Comparison of ENCODE assay signal across 11 cellular contexts in the genomic region with DNA sequence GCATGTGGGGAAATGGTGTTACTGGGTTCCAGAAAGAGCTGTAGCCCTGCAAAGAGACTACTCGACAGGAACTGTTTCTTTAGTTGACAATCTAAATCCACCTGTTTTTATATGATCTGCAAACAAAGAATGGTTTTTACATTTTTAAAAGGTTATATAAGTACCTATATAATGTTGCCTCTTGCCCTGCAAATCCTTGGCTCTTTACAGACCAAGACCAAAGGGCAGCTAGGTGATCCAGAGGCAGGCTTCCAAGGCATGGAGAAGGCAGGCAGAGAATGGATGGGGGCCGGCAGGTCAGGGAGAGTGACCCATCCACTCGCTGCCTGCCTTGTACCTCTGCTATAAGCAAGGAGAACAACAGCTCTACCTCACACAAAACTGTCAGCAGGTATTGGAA.
DNase-seq lines count a peak whose midpoint lies in the region; ATAC-seq and TF ChIP-seq lines count a peak whose summit lies in the region.
"Had no signal": no experiment of that assay in that cellular context is flagged by ENCODE, and none has a peak within 500 bp of the region (broad histone marks: within the 10 kb centered on the region; RNA-seq: fewer than 3 reads in every experiment).

No MANE protein-coding gene starts in this region.

- in situ Hi-C loops in IMR-90 (cut with MboI; ENCODE audit: low sequenced_read_pairs) (no loop called here), transverse colon (cut with MboI; ENCODE audit: low pct_ligation_motif_present in 1 of 4, low pct_unique_long_range_greater_than_20kb in 1 of 4, low sequenced_read_pairs in 3 of 4) (no loop called here)

- POLR2A ChIA-PET in IMR-90 (lab: Charles Lee; ENCODE audit: unreplicated experiment) = no interaction called here

- no CpG with 5 or more reads among the region's 3 CpGs for WGBS in IMR-90 (ENCODE audit: extremely low coverage in 2 of 2, insufficient read length in 1 of 2), 2 experiments
- WGBS in mesenchymal stem cell = 100% methylated on average over 2 of the region's 3 CpGs
- no CpG with 5 or more reads among the region's 3 CpGs for WGBS in trophoblast cell (ENCODE audit: extremely low coverage, insufficient coverage, insufficient read length)
- WGBS in transverse colon (ENCODE audit: low coverage in 1 of 2), 2 donors = 50 to 59% methylated on average over 1 to 3 of the region's 3 CpGs
- no CpG with 5 or more reads among the region's 3 CpGs for WGBS in mesendoderm (ENCODE audit: extremely low coverage, insufficient coverage, low lambda C conversion rate)

- CTCF ChIA-PET in IMR-90 (lab: Yijun Ruan, JAX) = no interaction called here

- no peak overlapping the region for H2AK5ac ChIP-seq in IMR-90 (ENCODE audit: low read depth, low read length)
- peak overlapping the region; percentile 72 for H2AK5ac ChIP-seq in mesenchymal stem cell (ENCODE audit: low read length, severe bottlenecking)
- H2AK5ac ChIP-seq in trophoblast cell (ENCODE audit: low read length) = no peak overlapping the region
- no peak overlapping the region for H2AK5ac ChIP-seq in mesendoderm (ENCODE audit: low read length)

- TF ChIP-seq EP300 in transverse colon (IDR thresholded peaks at IDR 0.05; ENCODE audit: low read depth) = no peak

- 0 out of 4 replicates have a peak overlapping the region, but pooled peaks of 1 of the 2 experiments have one; percentile 17 for H4K8ac ChIP-seq in IMR-90 (ENCODE audit: low read depth in 2 of 2, low read length in 2 of 2)
- peak overlapping the region; percentile 83 for H4K8ac ChIP-seq in mesenchymal stem cell (ENCODE audit: low read length)
- H4K8ac ChIP-seq in trophoblast cell (ENCODE audit: low read depth, low read length) = no peak overlapping the region
- H4K8ac ChIP-seq in mesendoderm (ENCODE audit: low read depth, low read length) = no peak overlapping the region

- H3K14ac ChIP-seq in IMR-90 (replicated peaks; ENCODE audit: low read depth, low read length) (no peak overlapping the region), mesenchymal stem cell (ENCODE audit: low read length in 2 of 2) (no peak overlapping the region), trophoblast cell (ENCODE audit: low read length) (no peak overlapping the region)

- no peak overlapping the region for H4K12ac ChIP-seq in trophoblast cell (ENCODE audit: low read depth, low read length)

- no peak overlapping the region for H2AK9ac ChIP-seq in IMR-90 (replicated peaks; ENCODE audit: low read depth, low read length, poor library complexity)

- BruUV-seq in IMR-90 (replicated peaks; lab: Mats Ljungman, UMichigan) = no TSS peak

- H4K20me1 ChIP-seq in IMR-90 (ENCODE audit: insufficient read depth, low read length) (no peaks in the 10 kb centered on the region), Karpas-422 (ENCODE audit: insufficient read depth, low read depth, low read length) (no peaks in the 10 kb centered on the region)
- H4K20me1 ChIP-seq: BLaER1 had no signal

- no peak overlapping the region for H2BK5ac ChIP-seq in IMR-90 (ENCODE audit: low read depth, low read length, poor library complexity, severe bottlenecking)
- no peak overlapping the region for H2BK5ac ChIP-seq in mesenchymal stem cell (ENCODE audit: low read depth, low read length, poor library complexity, severe bottlenecking)
- no peak overlapping the region for H2BK5ac ChIP-seq in trophoblast cell (ENCODE audit: low read depth, low read length, poor library complexity)
- no peak overlapping the region for H2BK5ac ChIP-seq in mesendoderm (ENCODE audit: low read length)

- intact Hi-C loops in IMR-90 (cut with micrococcal nuclease) (no loop called here), transverse colon (cut with DNase I; ENCODE audit: low total_unique reads) (no loop called here)

- peak overlapping the region; percentile 19; the same call in 1 of the 2 replicates for H4K91ac ChIP-seq in IMR-90 (ENCODE audit: insufficient read depth, low read depth, low read length)
- H4K91ac ChIP-seq in mesenchymal stem cell (ENCODE audit: low read length) = peak overlapping the region; percentile 74
- H4K91ac ChIP-seq in trophoblast cell (ENCODE audit: low read depth, low read length) = no peak overlapping the region

- H3K9ac ChIP-seq in IMR-90 (ENCODE audit: low read depth, low read length) = no peak overlapping the region
- no peak overlapping the region for H3K9ac ChIP-seq in mesenchymal stem cell (ENCODE audit: low read length)
- no peak overlapping the region for H3K9ac ChIP-seq in trophoblast cell (ENCODE audit: low read length)
- H3K9ac ChIP-seq in mesendoderm (ENCODE audit: low read length) = no peak overlapping the region
- H3K9ac ChIP-seq in Karpas-422 (ENCODE audit: low read length) = no peak overlapping the region
- H3K9ac ChIP-seq: BLaER1 had no signal

- dilution Hi-C loops in IMR-90 (cut with HindIII; ENCODE audit: low sequenced_read_pairs, unreplicated experiment) = no loop called here

- H3K79me2 ChIP-seq in trophoblast cell (ENCODE audit: control insufficient read depth, insufficient read depth, low read length, poor library complexity) (no peaks in the 10 kb centered on the region), mesendoderm (ENCODE audit: control insufficient read depth, insufficient read depth, low read length) (no peaks in the 10 kb centered on the region), Karpas-422 (ENCODE audit: low read length) (no peaks in the 10 kb centered on the region)

- H3K27me3 ChIP-seq in IMR-90 (ENCODE audit: control insufficient read depth, insufficient read depth, low read length) (no peaks in the 10 kb centered on the region), mesenchymal stem cell (ENCODE audit: control insufficient read depth in 1 of 2, insufficient read depth in 1 of 2, low read length in 2 of 2) (no peaks in the 10 kb centered on the region), trophoblast cell (ENCODE audit: insufficient read depth, low read length) (no peaks in the 10 kb centered on the region), transverse colon (no peaks in the 10 kb centered on the region), mesendoderm (ENCODE audit: insufficient read depth, low read length, poor library complexity) (peaks cover 2% of the 10 kb centered on the region), Karpas-422 (ENCODE audit: low read length) (no peaks in the 10 kb centered on the region)
- H3K27me3 ChIP-seq: BLaER1 had no signal

- H3K9me3 ChIP-seq in IMR-90 (ENCODE audit: control insufficient read depth, insufficient read depth, low read length) (no peaks in the 10 kb centered on the region), mesenchymal stem cell (ENCODE audit: control insufficient read depth, low read length) (no peaks in the 10 kb centered on the region), trophoblast cell (ENCODE audit: insufficient read depth, low read depth, low read length) (no peaks in the 10 kb centered on the region), transverse colon (no peaks in the 10 kb centered on the region), Karpas-422 (ENCODE audit: low read length) (no peaks in the 10 kb centered on the region)
- H3K9me3 ChIP-seq: BLaER1, HAP-1 had no signal

- H3K23ac ChIP-seq in IMR-90 (ENCODE audit: low read depth, low read length) = no peak overlapping the region
- H3K23ac ChIP-seq in mesenchymal stem cell (ENCODE audit: low read length in 2 of 2) = peak overlapping the region in 1 of 2 experiments; percentile 23
- H3K23ac ChIP-seq in trophoblast cell (ENCODE audit: low read length) = no peak overlapping the region
- no peak overlapping the region for H3K23ac ChIP-seq in mesendoderm (ENCODE audit: low read length)

- H3K79me1 ChIP-seq in IMR-90 (ENCODE audit: low read depth in 1 of 2, low read length in 2 of 2) = peaks cover 9 to 31% of the 10 kb centered on the region in 2 experiments; a peak in 3 of 4 replicates
- peaks cover 1% of the 10 kb centered on the region for H3K79me1 ChIP-seq in mesenchymal stem cell (replicated peaks; ENCODE audit: low read length, poor library complexity, severe bottlenecking)
- H3K79me1 ChIP-seq in trophoblast cell (ENCODE audit: low read length) = peaks cover 7% of the 10 kb centered on the region
- H3K79me1 ChIP-seq in mesendoderm (ENCODE audit: low read length) = no peaks in the 10 kb centered on the region

- H3K27ac ChIP-seq in IMR-90 (ENCODE audit: insufficient read depth, low read length) (no peak overlapping the region), mesenchymal stem cell (ENCODE audit: low read length, poor library complexity, severe bottlenecking) (no peak overlapping the region), trophoblast cell (ENCODE audit: low read depth, low read length) (no peak overlapping the region), transverse colon (peak overlapping the region; percentile 1 to 44 (median 12)), mesendoderm (ENCODE audit: low read depth, low read length) (no peak overlapping the region), Karpas-422 (ENCODE audit: low read length) (no peak overlapping the region)
- H3K27ac ChIP-seq: BLaER1 had no signal

- H2BK120ac ChIP-seq in IMR-90 (ENCODE audit: low read depth, low read length) = no peak overlapping the region
- peak overlapping the region; percentile 15 for H2BK120ac ChIP-seq in mesenchymal stem cell (ENCODE audit: low read depth, low read length)
- H2BK120ac ChIP-seq in trophoblast cell (ENCODE audit: insufficient read depth, low read length, poor library complexity) = peak overlapping the region; percentile 28
- H2BK120ac ChIP-seq in mesendoderm (ENCODE audit: low read depth, low read length) = no peak overlapping the region

- H3K9me2 ChIP-seq in Karpas-422 (replicated peaks; ENCODE audit: insufficient read depth, low read length) = no peaks in the 10 kb centered on the region

- no peak for TF ChIP-seq RAD21 in IMR-90 (IDR thresholded peaks at IDR 0.05; ENCODE audit: low read length)

- H4K5ac ChIP-seq in IMR-90 (ENCODE audit: low read depth, low read length) = no peak overlapping the region; the same call in 1 of the 2 replicates
- no peak overlapping the region for H4K5ac ChIP-seq in mesendoderm (ENCODE audit: low read length)

- peaks cover 56% of the 10 kb centered on the region for H3K36me3 ChIP-seq in IMR-90 (ENCODE audit: control insufficient read depth, insufficient read depth, low read length)
- peaks cover 16 to 49% of the 10 kb centered on the region in 2 experiments for H3K36me3 ChIP-seq in mesenchymal stem cell (ENCODE audit: control insufficient read depth in 1 of 2, insufficient read depth in 2 of 2, low read depth in 1 of 2, low read length in 2 of 2)
- H3K36me3 ChIP-seq in trophoblast cell (ENCODE audit: control insufficient read depth in 1 of 2, insufficient read depth in 2 of 2, low read length in 2 of 2) = peaks cover 2 to 3% of the 10 kb centered on the region in 2 experiments
- H3K36me3 ChIP-seq in transverse colon = no peaks in the 10 kb centered on the region
- no peaks in the 10 kb centered on the region for H3K36me3 ChIP-seq in mesendoderm (ENCODE audit: control insufficient read depth, insufficient read depth, low read length)
- H3K36me3 ChIP-seq in Karpas-422 (ENCODE audit: insufficient read depth, low read length) = no peaks in the 10 kb centered on the region
- H3K36me3 ChIP-seq: BLaER1 had no signal

- H2AFZ ChIP-seq in IMR-90 (replicated peaks; ENCODE audit: low read length, poor library complexity) (no peak overlapping the region), mesenchymal stem cell (ENCODE audit: low read depth, low read length) (no peak overlapping the region), trophoblast cell (ENCODE audit: insufficient read depth, low read length, poor library complexity) (no peak overlapping the region), Karpas-422 (ENCODE audit: low read length) (no peak overlapping the region)

- H3K56ac ChIP-seq in IMR-90 (ENCODE audit: extremely low read depth, insufficient read depth, low read length) (no peak overlapping the region), mesendoderm (ENCODE audit: low read length) (no peak overlapping the region)

- no peak overlapping the region; the same call in 2 of the 3 replicates for H2BK15ac ChIP-seq in IMR-90 (ENCODE audit: low read depth, low read length)
- H2BK15ac ChIP-seq in mesenchymal stem cell (ENCODE audit: low read depth, poor library complexity, severe bottlenecking) = no peak overlapping the region
- H2BK15ac ChIP-seq in mesendoderm (replicated peaks; ENCODE audit: low read depth) = no peak overlapping the region

- DNase-seq in IMR-90 = no peak
- no peak for DNase-seq in mesenchymal stem cell
- DNase-seq in trophoblast cell = no peak
- no peak for DNase-seq in transverse colon
- DNase-seq in putamen (ENCODE audit: low spot score) = no peak
- no peak for DNase-seq in mesendoderm
- DNase-seq in Karpas-422 = no peak
- DNase-seq: 8988T, AML-193 had no signal

- no peak overlapping the region for H2BK20ac ChIP-seq in IMR-90 (ENCODE audit: low read depth, low read length)

- ATAC-seq in IMR-90 (ENCODE audit: low read depth) = no peak

- H3K4me1 ChIP-seq in IMR-90 (ENCODE audit: control insufficient read depth, insufficient read depth, low read length) (peaks cover 16% of the 10 kb centered on the region), mesenchymal stem cell (ENCODE audit: control insufficient read depth, insufficient read depth, low read depth, low read length) (peaks cover 2% of the 10 kb centered on the region), trophoblast cell (ENCODE audit: control insufficient read depth in 1 of 2, insufficient read depth in 2 of 2, low read length in 2 of 2) (peaks cover 3 to 10% of the 10 kb centered on the region in 2 experiments), transverse colon (peaks cover 0 to 42% (median 12%) of the 10 kb centered on the region in 4 donors), mesendoderm (ENCODE audit: control insufficient read depth, low read depth, low read length) (peaks cover 2% of the 10 kb centered on the region), Karpas-422 (ENCODE audit: low read length) (no peaks in the 10 kb centered on the region)
- H3K4me1 ChIP-seq: BLaER1, HAP-1 had no signal

- H3K4ac ChIP-seq in IMR-90 (ENCODE audit: low read depth, low read length) (no peak overlapping the region), mesenchymal stem cell (ENCODE audit: low read depth in 1 of 2, low read length in 2 of 2) (peak overlapping the region in 1 of 2 experiments; percentile 68), trophoblast cell (ENCODE audit: low read depth, low read length) (no peak overlapping the region), mesendoderm (ENCODE audit: low read depth, low read length) (no peak overlapping the region)

- TF ChIP-seq CTCF in IMR-90 (conservative IDR thresholded peaks at IDR 0.05; ENCODE audit: low read depth, low read length) = no peak
- TF ChIP-seq CTCF in transverse colon (IDR thresholded peaks at IDR 0.05) = no peak

- H3K18ac ChIP-seq in IMR-90 (ENCODE audit: low read depth, low read length) = no peak overlapping the region; the same call in 1 of the 2 replicates
- H3K18ac ChIP-seq in mesenchymal stem cell (ENCODE audit: low read depth in 1 of 2, low read length in 2 of 2) = peak overlapping the region in 1 of 2 experiments; percentile 58
- no peak overlapping the region for H3K18ac ChIP-seq in trophoblast cell (ENCODE audit: low read length)
- H3K18ac ChIP-seq in mesendoderm (ENCODE audit: low read length) = no peak overlapping the region

- H3K9me1 ChIP-seq in IMR-90 (ENCODE audit: insufficient read depth, low read length) = peaks cover 22% of the 10 kb centered on the region

- no peak overlapping the region for H3K4me3 ChIP-seq in IMR-90 (ENCODE audit: insufficient read depth, low read depth, low read length)
- H3K4me3 ChIP-seq in mesenchymal stem cell (ENCODE audit: insufficient read depth in 1 of 2, low read depth in 1 of 2, low read length in 2 of 2) = no peak overlapping the region
- no peak overlapping the region for H3K4me3 ChIP-seq in trophoblast cell (ENCODE audit: low read depth, low read length)
- no peak overlapping the region for H3K4me3 ChIP-seq in transverse colon
- no peak overlapping the region for H3K4me3 ChIP-seq in mesendoderm (ENCODE audit: low read length)
- H3K4me3 ChIP-seq in Karpas-422 (ENCODE audit: low read length) = no peak overlapping the region
- H3K4me3 ChIP-seq: BLaER1, HAP-1 had no signal

- H2BK12ac ChIP-seq in mesenchymal stem cell (ENCODE audit: low read length in 2 of 2) (peak overlapping the region; percentile 70 to 86), trophoblast cell (ENCODE audit: low read length) (peak overlapping the region; percentile 74)

- no peak for TF ChIP-seq POLR2A in IMR-90 (IDR thresholded peaks at IDR 0.05; ENCODE audit: low read depth, low read length)
- no peak for TF ChIP-seq POLR2A in transverse colon (IDR thresholded peaks at IDR 0.05)

- H3K4me2 ChIP-seq in IMR-90 (ENCODE audit: low read depth, low read length) (no peak overlapping the region), mesenchymal stem cell (ENCODE audit: low read length, poor library complexity, severe bottlenecking) (no peak overlapping the region), trophoblast cell (ENCODE audit: low read length) (no peak overlapping the region), mesendoderm (ENCODE audit: low read length) (no peak overlapping the region), Karpas-422 (ENCODE audit: low read depth, low read length, poor library complexity, severe bottlenecking) (no peak overlapping the region)
- H3K4me2 ChIP-seq: BLaER1 had no signal

Comparison
In these comparisons a context has a peak if more than half of its experiments do, and no peak if none do; other contexts are left out.
1. H2BK120ac ChIP-seq: peak in mesenchymal stem cell (single experiment) and trophoblast cell (single experiment); none in IMR-90 (single experiment) and mesendoderm (single experiment).
2. H3K27ac ChIP-seq: peak in transverse colon (4 of 4); none in IMR-90 (single experiment), mesenchymal stem cell (single experiment), trophoblast cell (single experiment), mesendoderm (single experiment) and Karpas-422 (single experiment).